In genomic region chr1:998905-999796, GRCh38 we compare ENCODE assay signal across 8 cellular contexts. TPM values are rescaled to one million over a fixed set of nuclear protein-coding genes. Genes with fewer than 3 reads are reported as not detected.
A peak's percentile ranks its signal among the peaks of the same experiment; 100 is the strongest.
DNase-seq lines count a peak whose midpoint lies in the region; ATAC-seq and TF ChIP-seq lines count a peak whose summit lies in the region.

No MANE protein-coding gene starts in this region.

- H3K9me3 ChIP-seq in KOPT-K1 (ENCODE audit: insufficient read depth, low read length, poor library complexity, severe bottlenecking), result no peaks in the 10 kb centered on the region
- H3K9me3 ChIP-seq in right lobe of liver, result no peaks in the 10 kb centered on the region
- H3K9me3 ChIP-seq in upper lobe of left lung, result no peaks in the 10 kb centered on the region

- peak; percentile 88 for DNase-seq in COLO668 (lab: John Stamatoyannopoulos, UW; ENCODE audit: unreplicated experiment)
- DNase-seq in caudate nucleus (lab: John Stamatoyannopoulos, UW), result peak in 5 of 61 donors; percentile 37 to 56 (median 45)
- peak; percentile 46 to 57 (median 46) for DNase-seq in right lobe of liver
- peak in 1 of 2 donors; percentile 89 for DNase-seq in upper lobe of left lung
- DNase-seq in SK-N-DZ (ENCODE audit: low spot score), result no peak
- no peak for DNase-seq in AML-193 (lab: John Stamatoyannopoulos, UW)

- H3K36me3 ChIP-seq in KOPT-K1 (ENCODE audit: insufficient read depth, low read length) (no peaks in the 10 kb centered on the region), right lobe of liver (no peaks in the 10 kb centered on the region), upper lobe of left lung (no peaks in the 10 kb centered on the region)

- peak overlapping the region; percentile 54 for H3K27ac ChIP-seq in KOPT-K1 (ENCODE audit: low read depth, low read length, poor library complexity, severe bottlenecking)
- H3K27ac ChIP-seq in caudate nucleus (ENCODE audit: low read depth, low read length), result peak overlapping the region; percentile 62
- peak overlapping the region in 2 of 3 donors; percentile 76 to 92 for H3K27ac ChIP-seq in right lobe of liver
- H3K27ac ChIP-seq in upper lobe of left lung, result peak overlapping the region; percentile 80 to 98 (median 97)

- intact Hi-C loops in right lobe of liver (cut with DNase I), result no loop called here

- TF ChIP-seq POLR2A in right lobe of liver (IDR thresholded peaks at IDR 0.05) (no peak), upper lobe of left lung (IDR thresholded peaks at IDR 0.05) (peak in 1 of 4 donors; percentile 22)

- TF ChIP-seq CTCF in right lobe of liver (IDR thresholded peaks at IDR 0.05), result peak in 1 of 4 donors; percentile 6
- peak in 2 of 6 experiments; percentile 10 to 24 for TF ChIP-seq CTCF in upper lobe of left lung (IDR thresholded peaks at IDR 0.05)

- no CpG with 5 or more reads among the region's 99 CpGs for WGBS in right lobe of liver (ENCODE audit: insufficient coverage, low coverage, low lambda C conversion rate, missing lambda C conversion rate)
- 1 to 2% methylated on average over 44 to 72 of the region's 99 CpGs for WGBS in upper lobe of left lung, 2 donors

- peaks cover 6 to 14% of the 10 kb centered on the region in 2 donors for H3K27me3 ChIP-seq in right lobe of liver
- H3K27me3 ChIP-seq in upper lobe of left lung, result peaks cover 0 to 41% (median 18%) of the 10 kb centered on the region in 4 donors

- TF ChIP-seq EP300 in upper lobe of left lung (IDR thresholded peaks at IDR 0.05), result no peak

- ATAC-seq in right lobe of liver (no peak), upper lobe of left lung (ENCODE audit: low FRiP score in 2 of 2) (peak in 1 of 2 donors; percentile 4), GM19351 (IDR thresholded peaks at IDR 0.05; ENCODE audit: unreplicated experiment) (no peak)

- H3K4me3 ChIP-seq in right lobe of liver, result peak overlapping the region; percentile 37 to 58 (median 50)
- peak overlapping the region; percentile 40 to 72 (median 64) for H3K4me3 ChIP-seq in upper lobe of left lung

- H3K4me1 ChIP-seq in right lobe of liver (peaks cover 0 to 34% (median 0%) of the 10 kb centered on the region in 4 donors), upper lobe of left lung (peaks cover 25 to 46% (median 39%) of the 10 kb centered on the region in 4 donors)

RNA-seq across cellular contexts. Expression of gene HES4, which starts 0.7 kb away (rescaled TPM):
- total RNA-seq in right lobe of liver (10 to 100 TPM in 2 of 6 experiments, 1 to 10 TPM in 4; 1.6 to 21.5 (median 5.2) TPM), upper lobe of left lung (10 to 100 TPM; 26.5 to 55.0 (median 35.0) TPM)
- 127 and 154 TPM in 2 replicates for polyA plus RNA-seq in SK-N-DZ (2014; cell fraction: cytosol; rRNA removed)
- polyA plus RNA-seq in SK-N-DZ (2014; cell fraction: nucleus; rRNA removed), result 611 and 684 TPM in 2 replicates

RNA-seq across cellular contexts. Expression of gene ISG15, which starts 14.1 kb away (rescaled TPM):
- total RNA-seq in right lobe of liver (10 to 100 TPM; 16.3 to 98.7 (median 26.4) TPM), upper lobe of left lung (100 to 1,000 TPM in 2 of 6 donors, 10 to 100 TPM in 4; 32.5 to 180 (median 63.8) TPM)
- polyA plus RNA-seq in SK-N-DZ (2014; cell fraction: cytosol; rRNA removed), result 27.4 and 30.6 TPM in 2 replicates
- 15.3 and 17.6 TPM in 2 replicates for polyA plus RNA-seq in SK-N-DZ (2014; cell fraction: nucleus; rRNA removed)

RNA-seq across cellular contexts. Expression of gene PERM1, which starts 17.3 kb away (rescaled TPM):
- total RNA-seq in right lobe of liver (under 1 TPM in 4 of 6 experiments, not detected in 2; 0.18 to 0.46 (median 0.28) TPM), upper lobe of left lung (1 to 10 TPM in 1 of 6 donors, under 1 TPM in 3, not detected in 2; 0.15 to 1.0 (median 0.36) TPM)
- 0.35 TPM in 1 of 2 replicates, not detected in the other for polyA plus RNA-seq in SK-N-DZ (2014; cell fraction: cytosol; rRNA removed)
- polyA plus RNA-seq in SK-N-DZ (2014; cell fraction: nucleus; rRNA removed), result 0.62 TPM in 1 of 2 replicates, not detected in the other

RNA-seq across cellular contexts. Expression of gene AGRN, which starts 20.8 kb away (rescaled TPM):
- 10 to 100 TPM; 14.2 to 44.5 (median 35.2) TPM for total RNA-seq in right lobe of liver
- total RNA-seq in upper lobe of left lung, result 100 to 1,000 TPM in 5 of 6 donors, 10 to 100 TPM in 1; 91.0 to 316 (median 157) TPM
- polyA plus RNA-seq in SK-N-DZ (2014; cell fraction: cytosol; rRNA removed), result 33.8 and 35.2 TPM in 2 replicates
- 206 and 207 TPM in 2 replicates for polyA plus RNA-seq in SK-N-DZ (2014; cell fraction: nucleus; rRNA removed)

RNA-seq across cellular contexts. Expression of gene PLEKHN1, which starts 32.9 kb away (rescaled TPM):
- 1 to 10 TPM in 1 of 6 experiments, under 1 TPM in 4, not detected in 1; 0.11 to 2.4 (median 0.26) TPM for total RNA-seq in right lobe of liver
- total RNA-seq in upper lobe of left lung, result 10 to 100 TPM in 1 of 6 donors, 1 to 10 TPM in 5; 1.1 to 11.5 (median 1.6) TPM
- 0.06 TPM in 1 of 2 replicates, not detected in the other for polyA plus RNA-seq in SK-N-DZ (2014; cell fraction: cytosol; rRNA removed)
- polyA plus RNA-seq in SK-N-DZ (2014; cell fraction: nucleus; rRNA removed), result 0.08 and 0.60 TPM in 2 replicates

Comparison
In these comparisons a context has a peak if more than half of its experiments do, and no peak if none do; other contexts are left out.
1. DNase-seq: peak in COLO668 (single experiment) and right lobe of liver (3 of 3); none in SK-N-DZ (single experiment) and AML-193 (0 of 2).
2. Peak in every context shown above with its lines, with median percentiles within 50 percentile points of each other: H3K27ac ChIP-seq.